Comparison of ENCODE assay signal across 8 cellular contexts in genomic region chr15:99485153-99485947, GRCh38.
DNase-seq lines count a peak whose midpoint lies in the region; ATAC-seq and TF ChIP-seq lines count a peak whose summit lies in the region.
"Had no signal": no experiment of that assay in that cellular context is flagged by ENCODE, and none has a peak within 500 bp of the region (broad histone marks: within the 10 kb centered on the region; RNA-seq: fewer than 3 reads in every experiment).

No MANE protein-coding gene starts in this region.

- H3K4me3 ChIP-seq in heart right ventricle (peak overlapping the region in 3 of 10 donors; percentile 39 to 53 (median 45)), skeletal muscle tissue (ENCODE audit: low read length in 3 of 3) (peak overlapping the region in 2 of 3 donors; percentile 60 to 62), hepatocyte (no peak overlapping the region)

- ATAC-seq in GM18868 (IDR thresholded peaks at IDR 0.05; ENCODE audit: unreplicated experiment) (peak; percentile 28), heart right ventricle (peak in 5 of 8 donors; percentile 9 to 31 (median 17))

- peak overlapping the region in 1 of 3 donors; percentile 72 for H3K9ac ChIP-seq in skeletal muscle tissue (ENCODE audit: low read depth in 1 of 3, low read length in 3 of 3)

- H3K27ac ChIP-seq in heart right ventricle (peak overlapping the region; percentile 60 to 92 (median 82)), skeletal muscle tissue (ENCODE audit: low read depth, low read length) (peak overlapping the region; percentile 69), hepatocyte (no peak overlapping the region)

- intact Hi-C loops in heart right ventricle (cut with DNase I): loop anchor here in 2 of 10 donors (5.0 to 10.0 kb wide), 2 partner anchors 61 to 77 kb away; no protein-coding TSS in a partner anchor

- H3K9me2 ChIP-seq in hepatocyte (replicated peaks; ENCODE audit: insufficient read depth): no peaks in the 10 kb centered on the region

- H3K79me2 ChIP-seq in hepatocyte: no peaks in the 10 kb centered on the region

- no peaks in the 10 kb centered on the region for H3K36me3 ChIP-seq in heart right ventricle
- H3K36me3 ChIP-seq in skeletal muscle tissue (ENCODE audit: control insufficient read depth in 3 of 3, insufficient read depth in 3 of 3, low read length in 3 of 3): no peaks in the 10 kb centered on the region
- H3K36me3 ChIP-seq in hepatocyte (replicated peaks; ENCODE audit: insufficient read depth, low read depth): no peaks in the 10 kb centered on the region

- no peaks in the 10 kb centered on the region for H4K20me1 ChIP-seq in hepatocyte (ENCODE audit: insufficient read depth, poor library complexity, severe bottlenecking)

- no peak overlapping the region for H2AFZ ChIP-seq in hepatocyte

- in situ Hi-C loops in SK-MEL-5 (cut with HindIII; ENCODE audit: low pct_unique_long_range_greater_than_20kb, low sequenced_read_pairs): no loop called here

- no peak overlapping the region for H3K4me2 ChIP-seq in hepatocyte

- H3K4me1 ChIP-seq in heart right ventricle (peaks cover 12 to 37% (median 26%) of the 10 kb centered on the region in 9 donors), skeletal muscle tissue (ENCODE audit: control insufficient read depth in 3 of 3, insufficient read depth in 3 of 3, low read length in 3 of 3) (peaks cover 16 to 23% (median 22%) of the 10 kb centered on the region in 3 donors), hepatocyte (ENCODE audit: insufficient read depth) (peaks cover 16% of the 10 kb centered on the region)

- 57 to 63% methylated on average over 11 of the region's 11 CpGs for WGBS in heart right ventricle, 2 donors
- WGBS in hepatocyte (ENCODE audit: low lambda C conversion rate, missing lambda C conversion rate): 76% methylated on average over 11 of the region's 11 CpGs

- DNase-seq in SK-MEL-5 (ENCODE audit: low read depth, low spot score) (peak; percentile 53), heart right ventricle (no peak), NCI-H446 treated with DMSO at 0.1 percent for 48 hours (lab: John Stamatoyannopoulos, UW) (no peak), hepatocyte (ENCODE audit: low spot score) (no peak), foreskin melanocyte (no peak)
- DNase-seq: activated effector memory CD4-positive, alpha-beta T cell treated with Interleukin-2 at 50 U/mL for 16 hours had no signal

- H3K27me3 ChIP-seq in heart right ventricle (no peaks in the 10 kb centered on the region), skeletal muscle tissue (ENCODE audit: control insufficient read depth in 3 of 3, insufficient read depth in 3 of 3, low read length in 3 of 3) (no peaks in the 10 kb centered on the region), hepatocyte (no peaks in the 10 kb centered on the region)

- H3K9me3 ChIP-seq in heart right ventricle: peaks cover 0 to 4% (median 0%) of the 10 kb centered on the region in 11 donors
- H3K9me3 ChIP-seq in skeletal muscle tissue (ENCODE audit: control insufficient read depth in 3 of 3, low read length in 3 of 3): no peaks in the 10 kb centered on the region
- H3K9me3 ChIP-seq in hepatocyte (ENCODE audit: low read depth): no peaks in the 10 kb centered on the region

- TF ChIP-seq CTCF in heart right ventricle (IDR thresholded peaks at IDR 0.05): no peak
- TF ChIP-seq CTCF in hepatocyte (IDR thresholded peaks at IDR 0.05; ENCODE audit: poor library complexity): no peak
